ENCODE assay signal across 21 cellular contexts in the genomic region with DNA sequence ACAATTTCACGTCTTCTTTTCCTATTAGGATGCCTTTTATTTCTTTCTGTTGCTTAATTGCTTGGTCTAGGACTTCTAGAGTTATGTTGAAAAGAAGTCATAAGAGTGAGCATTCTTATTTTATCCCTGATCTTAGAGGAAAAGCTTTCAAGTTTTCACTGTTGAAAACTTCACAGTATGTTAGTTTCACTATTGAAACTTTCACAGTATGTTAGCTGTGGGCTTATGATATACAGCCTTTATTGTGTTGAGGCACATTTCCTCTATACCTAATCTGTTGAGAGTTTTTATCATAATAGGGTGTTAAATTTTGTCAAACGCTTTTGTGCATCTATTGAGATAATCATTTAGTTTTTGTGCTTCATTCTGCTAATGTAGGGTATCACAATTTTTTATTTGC.
"Had no signal": no experiment of that assay in that cellular context is flagged by ENCODE, and none has a peak within 500 bp of the region (broad histone marks: within the 10 kb centered on the region; RNA-seq: fewer than 3 reads in every experiment).

No MANE protein-coding gene starts in this region.

- H3K27ac ChIP-seq: RWPE1 had no signal

- DNase-seq: KBM-7, NCI-H1092, NCI-H1105 treated with DMSO at 0.1 percent for 48 hours, NCI-H1417 treated with DMSO at 0.1 percent for 48 hours, NCI-H146, NCI-H1694 treated with DMSO at 0.1 percent for 48 hours, NCI-H2029, NCI-H2081 treated with DMSO at 0.1 percent for 48 hours, NCI-H2171, NCI-H226, NCI-H446, NCI-H524, NCI-H526 treated with DMSO at 0.1 percent for 48 hours, NCI-H748 treated with DMSO at 0.1 percent for 48 hours, PC-3, SHP77, SK-N-SH, SW 1271, T-cell had no signal

- ATAC-seq: Panc1, PC-3, T-cell had no signal

- H3K9ac ChIP-seq: SK-N-SH had no signal

- H3K4me2 ChIP-seq: SK-N-SH had no signal
